ENCODE assay signal across 12 cellular contexts in the genomic region with DNA sequence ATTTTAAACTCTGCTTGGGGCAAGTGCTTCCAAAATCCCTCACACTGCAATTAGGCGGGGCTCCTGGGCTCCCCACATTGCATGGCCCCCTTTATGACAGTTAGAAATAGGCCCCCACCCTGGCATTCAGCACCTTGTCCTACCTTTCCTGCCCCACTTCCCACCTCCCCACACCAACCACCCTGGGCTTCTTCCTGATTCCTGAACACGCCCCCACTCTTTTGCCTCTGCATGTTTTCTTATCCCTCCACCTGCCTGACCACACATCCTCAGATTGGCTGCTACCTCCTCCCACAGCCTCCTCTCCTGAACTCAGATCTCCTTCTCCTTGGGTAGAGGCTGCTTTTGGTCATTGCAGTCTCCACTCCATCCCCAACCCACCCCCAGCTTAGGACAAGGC. TPM values are rescaled to one million over a fixed set of nuclear protein-coding genes. Genes with fewer than 3 reads are reported as not detected.
DNase-seq lines count a peak whose midpoint lies in the region; ATAC-seq, FAIRE-seq and TF ChIP-seq lines count a peak whose summit lies in the region.
"Had no signal": no experiment of that assay in that cellular context is flagged by ENCODE, and none has a peak within 500 bp of the region (broad histone marks: within the 10 kb centered on the region; RNA-seq: fewer than 3 reads in every experiment).

No MANE protein-coding gene starts in this region.

- DNase-seq in activated naive CD4-positive, alpha-beta T cell treated with anti-CD3 and anti-CD28 coated beads, Interleukin-2, amount 10 ng/mL, durations not matched to agents 7 days and 5 days, result no peak
- no peak for DNase-seq in activated naive CD4-positive, alpha-beta T cell treated with anti-CD3 and anti-CD28 coated beads, Interleukin-2, amount 50 U/mL, for 16 hours
- no peak for DNase-seq in activated naive CD8-positive, alpha-beta T cell treated with anti-CD3 and anti-CD28 coated beads, Interleukin-2, amount 50 U/mL, for 24 hours
- DNase-seq in mesenteric fat pad (ENCODE audit: low spot score), result peak; percentile 60
- DNase-seq in tibial nerve (ENCODE audit: low spot score in 2 of 2), result no peak
- no peak for DNase-seq in occipital lobe (lab: John Stamatoyannopoulos, UW)
- no peak for DNase-seq in H54 (ENCODE audit: insufficient read length, low spot score)
- DNase-seq: thyroid gland had no signal

- CTCF ChIA-PET in activated naive CD4-positive, alpha-beta T cell treated with anti-CD3 and anti-CD28 coated beads, Interleukin-2, amount 10 ng/mL, durations not matched to agents 7 days and 5 days (lab: Charles Lee), result interaction anchor here (0.7 to 3.4 kb wide), 3 partner anchors 10 to 168 kb away, joined by 3 to 22 read pairs (median 3); a partner anchor contains a TSS

- peaks cover 0 to 55% (median 50%) of the 10 kb centered on the region in 4 donors for H3K4me1 ChIP-seq in tibial nerve

- peak overlapping the region in 2 of 4 donors; percentile 91 to 98 for H3K4me3 ChIP-seq in tibial nerve

- TF ChIP-seq CTCF in tibial nerve (IDR thresholded peaks at IDR 0.05), result no peak

- H3K9me3 Mint-ChIP-seq in activated naive CD4-positive, alpha-beta T cell treated with anti-CD3 and anti-CD28 coated beads, Interleukin-2, amount 10 ng/mL, durations not matched to agents 7 days and 5 days, result no peaks in the 10 kb centered on the region
- no peaks in the 10 kb centered on the region for H3K9me3 Mint-ChIP-seq in activated naive CD8-positive, alpha-beta T cell treated with anti-CD3 and anti-CD28 coated beads, Interleukin-2, amount 50 U/mL, for 24 hours

- no peak for TF ChIP-seq EP300 in tibial nerve (IDR thresholded peaks at IDR 0.05)

- H3K4me1 Mint-ChIP-seq in activated naive CD4-positive, alpha-beta T cell treated with anti-CD3 and anti-CD28 coated beads, Interleukin-2, amount 10 ng/mL, durations not matched to agents 7 days and 5 days, result peaks cover 67% of the 10 kb centered on the region
- peaks cover 56% of the 10 kb centered on the region for H3K4me1 Mint-ChIP-seq in activated naive CD8-positive, alpha-beta T cell treated with anti-CD3 and anti-CD28 coated beads, Interleukin-2, amount 50 U/mL, for 24 hours

- peak overlapping the region in 3 of 4 donors; percentile 97 to 98 (median 98) for H3K27ac ChIP-seq in tibial nerve
- H3K27ac ChIP-seq: C4-2B, VCaP had no signal

- no peak for ATAC-seq in activated naive CD8-positive, alpha-beta T cell treated with anti-CD3 and anti-CD28 coated beads, Interleukin-2, amount 50 U/mL, for 24 hours
- ATAC-seq in HG02678 (IDR thresholded peaks at IDR 0.05; ENCODE audit: unreplicated experiment), result no peak

- peaks cover 22% of the 10 kb centered on the region for H3K36me3 Mint-ChIP-seq in activated naive CD4-positive, alpha-beta T cell treated with anti-CD3 and anti-CD28 coated beads, Interleukin-2, amount 10 ng/mL, durations not matched to agents 7 days and 5 days
- peaks cover 4% of the 10 kb centered on the region for H3K36me3 Mint-ChIP-seq in activated naive CD8-positive, alpha-beta T cell treated with anti-CD3 and anti-CD28 coated beads, Interleukin-2, amount 50 U/mL, for 24 hours (ENCODE audit: low read depth)

- H3K36me3 ChIP-seq in tibial nerve, result peaks cover 0 to 25% (median 0%) of the 10 kb centered on the region in 3 donors
- H3K36me3 ChIP-seq: thyroid gland had no signal

- peak overlapping the region; percentile 83 for H3K27ac Mint-ChIP-seq in activated naive CD4-positive, alpha-beta T cell treated with anti-CD3 and anti-CD28 coated beads, Interleukin-2, amount 10 ng/mL, durations not matched to agents 7 days and 5 days
- H3K27ac Mint-ChIP-seq in activated naive CD8-positive, alpha-beta T cell treated with anti-CD3 and anti-CD28 coated beads, Interleukin-2, amount 50 U/mL, for 24 hours, result peak overlapping the region; percentile 85

- H3K9me3 ChIP-seq in tibial nerve, result no peaks in the 10 kb centered on the region
- H3K9me3 ChIP-seq: thyroid gland had no signal

- FAIRE-seq in H54 (lab: Jason Lieb, UNC), result no peak

- no peaks in the 10 kb centered on the region for H3K27me3 ChIP-seq in tibial nerve
- H3K27me3 ChIP-seq: thyroid gland had no signal

- peaks cover 26% of the 10 kb centered on the region for H3K27me3 Mint-ChIP-seq in activated naive CD4-positive, alpha-beta T cell treated with anti-CD3 and anti-CD28 coated beads, Interleukin-2, amount 10 ng/mL, durations not matched to agents 7 days and 5 days
- H3K27me3 Mint-ChIP-seq in activated naive CD8-positive, alpha-beta T cell treated with anti-CD3 and anti-CD28 coated beads, Interleukin-2, amount 50 U/mL, for 24 hours, result no peaks in the 10 kb centered on the region

- H3K4me3 Mint-ChIP-seq in activated naive CD4-positive, alpha-beta T cell treated with anti-CD3 and anti-CD28 coated beads, Interleukin-2, amount 10 ng/mL, durations not matched to agents 7 days and 5 days, result peak overlapping the region; percentile 91
- H3K4me3 Mint-ChIP-seq in activated naive CD8-positive, alpha-beta T cell treated with anti-CD3 and anti-CD28 coated beads, Interleukin-2, amount 50 U/mL, for 24 hours, result peak overlapping the region; percentile 86

- WGBS in tibial nerve, 2 donors, result 89 to 94% methylated on average over 2 of the region's 2 CpGs

- TF ChIP-seq POLR2A in tibial nerve (IDR thresholded peaks at IDR 0.05), result no peak
- TF ChIP-seq POLR2A in H54 (IDR thresholded peaks at IDR 0.05; ENCODE audit: low read depth, low read length), result no peak

RNA-seq across cellular contexts. Expression of a gene that starts 1.5 kb away (rescaled TPM):
- 44.6 TPM for total RNA-seq in mesenteric fat pad
- total RNA-seq in tibial nerve, result 10 to 100 TPM; 15.1 to 22.3 (median 17.1) TPM
- total RNA-seq in occipital lobe, result 2.2 TPM

RNA-seq across cellular contexts. Expression of a gene that starts 11.0 kb away (rescaled TPM):
- 90.8 TPM for total RNA-seq in mesenteric fat pad
- total RNA-seq in tibial nerve, result 10 to 100 TPM; 52.4 to 75.0 (median 66.5) TPM
- total RNA-seq in occipital lobe, result 8.7 TPM

RNA-seq across cellular contexts. Expression of a gene that starts 53.1 kb away (rescaled TPM):
- total RNA-seq in mesenteric fat pad, result 52.3 TPM
- total RNA-seq in tibial nerve, result 10 to 100 TPM; 26.3 to 38.5 (median 30.2) TPM
- 37.7 TPM for total RNA-seq in occipital lobe

RNA-seq across cellular contexts. Expression of a gene that starts 56.6 kb away (rescaled TPM):
- total RNA-seq in mesenteric fat pad (not detected), tibial nerve (not detected), occipital lobe (not detected)
- total RNA-seq: cerebellum had no signal
